Comparison of ENCODE assay signal across 18 cellular contexts in genomic region chr14:72847721-72848120, GRCh38. TPM values are rescaled to one million over a fixed set of nuclear protein-coding genes. Genes with fewer than 3 reads are reported as not detected.
A peak's percentile ranks its signal among the peaks of the same experiment; 100 is the strongest.
DNase-seq lines count a peak whose midpoint lies in the region; ATAC-seq, FAIRE-seq and TF ChIP-seq lines count a peak whose summit lies in the region.
"Had no signal": no experiment of that assay in that cellular context is flagged by ENCODE, and none has a peak within 500 bp of the region (broad histone marks: within the 10 kb centered on the region; RNA-seq: fewer than 3 reads in every experiment).

No MANE protein-coding gene starts in this region.

- POLR2A ChIA-PET in K562 (lab: Yijun Ruan, JAX) = no interaction called here

- no TSS peak for BruUV-seq in K562 (replicated peaks; lab: Mats Ljungman, UMichigan)

- no peaks in the 10 kb centered on the region for H3K9me3 ChIP-seq in K562 (replicated peaks; ENCODE audit: control insufficient read depth, insufficient read depth, low read depth, low read length)
- no peaks in the 10 kb centered on the region; the same call in 1 of the 2 replicates for H3K9me3 ChIP-seq in HAP-1

- no peaks in the 10 kb centered on the region for H3K4me1 ChIP-seq in K562 (replicated peaks in 1 of 2; ENCODE audit: control insufficient read depth in 2 of 2, insufficient read depth in 2 of 2, low read length in 2 of 2)
- H3K4me1 ChIP-seq in HAP-1 = peaks cover 7% of the 10 kb centered on the region

- TF ChIP-seq POLR2A in K562 (conservative IDR thresholded peaks at IDR 0.05) = no peak

- no peak for FAIRE-seq in K562 (lab: Jason Lieb, UNC)

- no peaks in the 10 kb centered on the region for H3K9me1 ChIP-seq in K562 (ENCODE audit: control insufficient read depth, insufficient read depth, low read length)

- H3K4me3 ChIP-seq in H7 (ENCODE audit: insufficient read depth, low read depth, low read length) (no peak overlapping the region), K562 (no peak overlapping the region), HAP-1 (no peak overlapping the region)
- H3K4me3 ChIP-seq: SK-N-MC had no signal

- TF ChIP-seq RAD21 in K562 (CRISPR knock-in tag; conservative IDR thresholded peaks at IDR 0.05 in 1 of 2, IDR thresholded peaks at IDR 0.05 in 1 of 2) = no peak

- CTCF ChIA-PET in K562 (lab: Yijun Ruan, JAX; ENCODE audit: low intra/inter-chr PET ratio) = no interaction called here

- DNase-seq in H7 (peak; percentile 61), HT-29 (ENCODE audit: low spot score) (peak; percentile 1), K562 (ENCODE audit: extremely low read depth in 1 of 4, low spot score in 3 of 4) (no peak), left colon (no peak), HAP-1 (ENCODE audit: low spot score in 2 of 2) (no peak)
- no peak for DNase-seq in activated CD4-positive, alpha-beta T cell treated with anti-CD3 and anti-CD28 coated beads, Interleukin-2, amount 50 U/mL, for 4 hours
- DNase-seq: COR-L47, DMS79 treated with DMSO at 0.1 percent for 48 hours, NCI-H1048, NCI-H1436 treated with DMSO at 0.1 percent for 48 hours, NCI-H2029 treated with DMSO at 0.1 percent for 48 hours, NCI-H2171 treated with DMSO at 0.1 percent for 48 hours, NCI-H446 treated with DMSO at 0.1 percent for 48 hours, Right ventricle myocardium superior had no signal

- no peak overlapping the region for H3K4me2 ChIP-seq in K562 (ENCODE audit: insufficient read depth, low read length)

- H3K27ac ChIP-seq in K562 (ENCODE audit: extremely low read depth, low read depth, low read length) = no peak overlapping the region
- H3K27ac ChIP-seq: SK-N-MC had no signal

- H4K20me1 ChIP-seq in K562 (replicated peaks; ENCODE audit: control insufficient read depth, insufficient read depth, low read length) = no peaks in the 10 kb centered on the region

- no peak for TF ChIP-seq EP300 in K562 (IDR thresholded peaks at IDR 0.05; ENCODE audit: low read length)

- no peak overlapping the region for H2AFZ ChIP-seq in K562 (ENCODE audit: low read depth, low read length)

- H3K9ac ChIP-seq in K562 (ENCODE audit: insufficient read depth in 1 of 2, low read depth in 2 of 2, low read length in 2 of 2) = no peak overlapping the region

- 75% methylated on average over 4 of the region's 4 CpGs for WGBS in K562 (ENCODE audit: insufficient coverage, low coverage, missing lambda C conversion rate)

- ATAC-seq in K562 = peak; percentile 82
- peak; percentile 53 for ATAC-seq in left colon
- ATAC-seq in GM21390 (IDR thresholded peaks at IDR 0.05; ENCODE audit: unreplicated experiment) = no peak
- ATAC-seq: Panc1 had no signal

- TF ChIP-seq CTCF in K562 (IDR thresholded peaks at IDR 0.05 in 2 of 3, conservative IDR thresholded peaks at IDR 0.05 in 1 of 3; ENCODE audit: insufficient read depth in 2 of 3, low read depth in 1 of 3, low read length in 3 of 3) = no peak

- in situ Hi-C loops in K562 (cut with MboI) (no loop called here), HAP-1 (cut with MboI; ENCODE audit: low sequenced_read_pairs) (no loop called here)

- no peaks in the 10 kb centered on the region for H3K79me2 ChIP-seq in K562 (ENCODE audit: control insufficient read depth, insufficient read depth, low read length)

- H3K36me3 ChIP-seq in H7 (replicated peaks; ENCODE audit: control insufficient read depth, insufficient read depth, low read length) (no peaks in the 10 kb centered on the region), K562 (ENCODE audit: control insufficient read depth, insufficient read depth, low read length) (no peaks in the 10 kb centered on the region), HAP-1 (replicated peaks) (no peaks in the 10 kb centered on the region)

- H3K27me3 ChIP-seq in H7 (ENCODE audit: control insufficient read depth, insufficient read depth, low read length) = no peaks in the 10 kb centered on the region
- peaks cover 0 to 6% of the 10 kb centered on the region in 2 experiments; a peak in 1 of 5 replicates for H3K27me3 ChIP-seq in K562 (ENCODE audit: control insufficient read depth in 2 of 2, insufficient read depth in 2 of 2, low read length in 2 of 2)
- H3K27me3 ChIP-seq in HAP-1 (ENCODE audit: low read depth) = 0 out of 2 replicates have a peak, but pooled peaks cover 4% of the 10 kb centered on the region

- intact Hi-C loops in K562 (cut with micrococcal nuclease) = no loop called here
- intact Hi-C loops in left colon (cut with DNase I, micrococcal nuclease) = no loop called here

TF ChIP-seq in K562, 482 proteins besides CTCF, POLR2A, EP300 and RAD21 (continues in another document):
- TF ChIP-seq HCFC1 (IDR thresholded peaks at IDR 0.05; ENCODE audit: low read depth, low read length) (peak; percentile 66), TFAP4 (CRISPR knock-in tag; IDR thresholded peaks at IDR 0.05; ENCODE audit: borderline replicate concordance) (no peak), ZNF75A (CRISPR knock-in tag; IDR thresholded peaks at IDR 0.05) (no peak), SIX5 (IDR thresholded peaks at IDR 0.05; ENCODE audit: borderline replicate concordance in 1 of 2, insufficient read depth in 1 of 2, low read depth in 1 of 2, low read length in 2 of 2) (peak; percentile 38 to 39; a peak in 2 of 4 replicates)

RNA-seq across cellular contexts. Expression of gene DPF3, which starts 46.2 kb away (rescaled TPM):
- 0.55 and 0.59 TPM in 2 replicates for total RNA-seq in H7 (2014; rRNA removed; shearing (Covaris generic))
- not detected in 2 replicates for total RNA-seq in HT-29 (2014; rRNA removed; shearing (Covaris generic))
- total RNA-seq in K562 (2011; cell fraction: chromatin; rRNA removed; ENCODE audit: low replicate concordance) = 6.6 TPM in 2 replicates
- total RNA-seq in K562 (2011; cell fraction: nucleolus; rRNA removed) = 4.2 and 4.7 TPM in 2 replicates
- total RNA-seq in K562 (2011; cell fraction: nucleoplasm; rRNA removed) = 3.7 and 5.2 TPM in 2 replicates
- total RNA-seq in K562 (2014; rRNA removed) (1.0 and 4.9 TPM in 2 replicates), K562 (2014; rRNA removed; fragmentation: Illumina TruSeq; extraction: Trizol) (0.64 and 1.2 TPM in 2 replicates), K562 (2015; rRNA removed; fragmentation: Illumina TruSeq; extraction: Trizol) (1.3 and 2.1 TPM in 2 replicates), K562 (2021) (1.1 and 1.7 TPM in 2 replicates), left colon (10 to 100 TPM in 1 of 2 donors, 1 to 10 TPM in 1; 9.7 to 11.2 TPM)
- polyA plus RNA-seq in K562 (2011; rRNA removed) (0.64 and 0.78 TPM in 2 replicates), K562 (2014; fragmentation: Illumina TruSeq; extraction: Trizol) (1.0 and 1.1 TPM in 2 replicates), K562 (2014; fragmentation: Nextera tagmentation; extraction: Ambion mirVana) (under 1 TPM; 0.21 to 0.25 TPM), K562 (2014; rRNA removed) (1.4 and 1.8 TPM in 2 replicates)
- 0.37 and 0.38 TPM in 2 replicates for polyA plus RNA-seq in K562 (2011; cell fraction: cytosol; rRNA removed)
- 2.2 and 3.4 TPM in 2 replicates for polyA plus RNA-seq in K562 (2011; cell fraction: nucleus; rRNA removed)
- polyA plus RNA-seq in K562 (2012) = 1.0 and 1.3 TPM in 2 replicates
- 0.63 and 1.9 TPM in 2 replicates for polyA minus RNA-seq in K562 (2011; rRNA and poly(A)+ RNA removed)
- polyA minus RNA-seq in K562 (2011; cell fraction: cytosol; rRNA and poly(A)+ RNA removed) = not detected in 2 replicates
- 3.1 and 3.9 TPM in 2 replicates for polyA minus RNA-seq in K562 (2011; cell fraction: nucleus; rRNA and poly(A)+ RNA removed)
- total RNA-seq: G401 had no signal

Comparison
In these comparisons a context has a peak if more than half of its experiments do, and no peak if none do; other contexts are left out.
1. DNase-seq: peak in H7 (single experiment) and HT-29 (single experiment); none in K562 (0 of 4), left colon (0 of 2), activated CD4-positive, alpha-beta T cell treated with anti-CD3 and anti-CD28 coated beads, Interleukin-2, amount 50 U/mL, for 4 hours (0 of 2) and HAP-1 (0 of 2).